Comparison of ENCODE assay signal across 1 cellular context in the genomic region with DNA sequence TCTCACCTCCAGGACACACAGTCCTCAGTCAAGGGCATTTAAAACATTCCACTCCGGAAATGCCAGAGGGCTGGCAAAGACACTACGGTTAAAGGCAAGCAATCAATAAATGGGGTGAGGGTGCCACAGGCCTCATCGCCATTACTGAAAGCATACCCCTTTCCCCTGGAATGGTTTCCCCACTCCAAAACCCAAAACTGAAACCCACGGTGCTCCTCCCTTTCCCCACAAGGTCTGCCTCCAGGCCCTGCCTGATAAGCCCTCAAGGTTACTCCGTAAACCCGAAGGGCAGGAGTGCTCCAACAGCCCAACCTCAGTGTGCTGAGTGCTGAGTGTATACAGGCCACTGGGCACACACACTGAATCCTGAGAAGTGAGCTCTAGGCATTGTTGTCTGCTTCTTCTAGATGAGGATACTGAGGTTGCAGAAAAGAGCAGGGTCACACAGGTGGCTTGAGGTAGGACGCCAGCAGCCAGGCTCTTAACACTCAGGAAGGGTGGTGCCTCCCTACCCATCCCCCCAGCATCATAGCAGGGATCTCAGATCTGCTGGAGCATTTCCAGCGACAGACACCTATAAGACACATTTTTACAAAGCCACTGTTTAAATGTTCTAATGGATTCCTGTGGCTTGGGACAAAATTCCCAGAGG.
A peak's percentile ranks its signal among the peaks of the same experiment; 100 is the strongest.
TF ChIP-seq lines count a peak whose summit lies in the region.

No MANE protein-coding gene starts in this region.

TF ChIP-seq in K562, 482 proteins besides CTCF, POLR2A, EP300 and RAD21 (continued from another document and continues in another):
- TF ChIP-seq, protein P1, sequence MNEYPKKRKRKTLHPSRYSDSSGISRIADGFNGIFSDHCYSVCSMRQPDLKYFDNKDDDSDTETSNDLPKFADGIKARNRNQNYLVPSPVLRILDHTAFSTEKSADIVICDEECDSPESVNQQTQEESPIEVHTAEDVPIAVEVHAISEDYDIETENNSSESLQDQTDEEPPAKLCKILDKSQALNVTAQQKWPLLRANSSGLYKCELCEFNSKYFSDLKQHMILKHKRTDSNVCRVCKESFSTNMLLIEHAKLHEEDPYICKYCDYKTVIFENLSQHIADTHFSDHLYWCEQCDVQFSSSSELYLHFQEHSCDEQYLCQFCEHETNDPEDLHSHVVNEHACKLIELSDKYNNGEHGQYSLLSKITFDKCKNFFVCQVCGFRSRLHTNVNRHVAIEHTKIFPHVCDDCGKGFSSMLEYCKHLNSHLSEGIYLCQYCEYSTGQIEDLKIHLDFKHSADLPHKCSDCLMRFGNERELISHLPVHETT (CRISPR knock-in tag; conservative IDR thresholded peaks at IDR 0.05 in 1 of 2, IDR thresholded peaks at IDR 0.05 in 1 of 2), result peak in 1 of 2 experiments; percentile 64; a peak in 2 of 4 replicates
- peak in 1 of 2 experiments; percentile 63; a peak in 2 of 4 replicates for TF ChIP-seq MLLT1 (IDR thresholded peaks at IDR 0.05)
- no peak for TF ChIP-seq IFI16 (CRISPR knock-in tag; IDR thresholded peaks at IDR 0.05)
- TF ChIP-seq ZNF124 (CRISPR knock-in tag; IDR thresholded peaks at IDR 0.05), result no peak
- no peak for TF ChIP-seq NCOA2 (IDR thresholded peaks at IDR 0.05; ENCODE audit: partially characterized antibody in 2 of 2)
- peak; percentile 76 for TF ChIP-seq ZEB2 (IDR thresholded peaks at IDR 0.05)
- no peak for TF ChIP-seq ARHGAP35 (IDR thresholded peaks at IDR 0.05; ENCODE audit: partially characterized antibody)
- TF ChIP-seq, protein P2, sequence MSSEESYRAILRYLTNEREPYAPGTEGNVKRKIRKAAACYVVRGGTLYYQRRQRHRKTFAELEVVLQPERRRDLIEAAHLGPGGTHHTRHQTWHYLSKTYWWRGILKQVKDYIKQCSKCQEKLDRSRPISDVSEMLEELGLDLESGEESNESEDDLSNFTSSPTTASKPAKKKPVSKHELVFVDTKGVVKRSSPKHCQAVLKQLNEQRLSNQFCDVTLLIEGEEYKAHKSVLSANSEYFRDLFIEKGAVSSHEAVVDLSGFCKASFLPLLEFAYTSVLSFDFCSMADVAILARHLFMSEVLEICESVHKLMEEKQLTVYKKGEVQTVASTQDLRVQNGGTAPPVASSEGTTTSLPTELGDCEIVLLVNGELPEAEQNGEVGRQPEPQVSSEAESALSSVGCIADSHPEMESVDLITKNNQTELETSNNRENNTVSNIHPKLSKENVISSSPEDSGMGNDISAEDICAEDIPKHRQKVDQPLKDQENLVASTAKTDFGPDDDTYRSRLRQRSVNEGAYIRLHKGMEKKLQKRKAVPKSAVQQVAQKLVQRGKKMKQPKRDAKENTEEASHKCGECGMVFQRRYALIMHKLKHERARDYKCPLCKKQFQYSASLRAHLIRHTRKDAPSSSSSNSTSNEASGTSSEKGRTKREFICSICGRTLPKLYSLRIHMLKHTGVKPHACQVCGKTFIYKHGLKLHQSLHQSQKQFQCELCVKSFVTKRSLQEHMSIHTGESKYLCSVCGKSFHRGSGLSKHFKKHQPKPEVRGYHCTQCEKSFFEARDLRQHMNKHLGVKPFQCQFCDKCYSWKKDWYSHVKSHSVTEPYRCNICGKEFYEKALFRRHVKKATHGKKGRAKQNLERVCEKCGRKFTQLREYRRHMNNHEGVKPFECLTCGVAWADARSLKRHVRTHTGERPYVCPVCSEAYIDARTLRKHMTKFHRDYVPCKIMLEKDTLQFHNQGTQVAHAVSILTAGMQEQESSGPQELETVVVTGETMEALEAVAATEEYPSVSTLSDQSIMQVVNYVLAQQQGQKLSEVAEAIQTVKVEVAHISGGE (CRISPR knock-in tag; IDR thresholded peaks at IDR 0.05), result peak in 1 of 3 experiments; percentile 10; a peak in 1 of 6 replicates
- TF ChIP-seq LCOR (CRISPR knock-in tag; IDR thresholded peaks at IDR 0.05), result peak; percentile 54; the same call in 1 of the 2 replicates
- 0 out of 2 replicates have a peak, but pooled peaks have one; percentile 17 for TF ChIP-seq GATAD2B (IDR thresholded peaks at IDR 0.05; ENCODE audit: borderline replicate concordance)
- TF ChIP-seq GTF2E2 (tag; IDR thresholded peaks at IDR 0.05), result no peak
- TF ChIP-seq SMARCA5 (IDR thresholded peaks at IDR 0.05), result peak; percentile 83
- TF ChIP-seq SRF (CRISPR knock-in tag; IDR thresholded peaks at IDR 0.05), result peak in 1 of 2 experiments; percentile 41; a peak in 1 of 4 replicates
- TF ChIP-seq PHF8 (IDR thresholded peaks at IDR 0.05; ENCODE audit: borderline replicate concordance, low read length), result no peak
- peak; percentile 78 for TF ChIP-seq HDAC2 (IDR thresholded peaks at IDR 0.05)
- TF ChIP-seq RBBP5 (IDR thresholded peaks at IDR 0.05; ENCODE audit: borderline replicate concordance, insufficient read depth, low read length, poor library complexity, severe bottlenecking), result peak; percentile 49
- TF ChIP-seq, protein P3, sequence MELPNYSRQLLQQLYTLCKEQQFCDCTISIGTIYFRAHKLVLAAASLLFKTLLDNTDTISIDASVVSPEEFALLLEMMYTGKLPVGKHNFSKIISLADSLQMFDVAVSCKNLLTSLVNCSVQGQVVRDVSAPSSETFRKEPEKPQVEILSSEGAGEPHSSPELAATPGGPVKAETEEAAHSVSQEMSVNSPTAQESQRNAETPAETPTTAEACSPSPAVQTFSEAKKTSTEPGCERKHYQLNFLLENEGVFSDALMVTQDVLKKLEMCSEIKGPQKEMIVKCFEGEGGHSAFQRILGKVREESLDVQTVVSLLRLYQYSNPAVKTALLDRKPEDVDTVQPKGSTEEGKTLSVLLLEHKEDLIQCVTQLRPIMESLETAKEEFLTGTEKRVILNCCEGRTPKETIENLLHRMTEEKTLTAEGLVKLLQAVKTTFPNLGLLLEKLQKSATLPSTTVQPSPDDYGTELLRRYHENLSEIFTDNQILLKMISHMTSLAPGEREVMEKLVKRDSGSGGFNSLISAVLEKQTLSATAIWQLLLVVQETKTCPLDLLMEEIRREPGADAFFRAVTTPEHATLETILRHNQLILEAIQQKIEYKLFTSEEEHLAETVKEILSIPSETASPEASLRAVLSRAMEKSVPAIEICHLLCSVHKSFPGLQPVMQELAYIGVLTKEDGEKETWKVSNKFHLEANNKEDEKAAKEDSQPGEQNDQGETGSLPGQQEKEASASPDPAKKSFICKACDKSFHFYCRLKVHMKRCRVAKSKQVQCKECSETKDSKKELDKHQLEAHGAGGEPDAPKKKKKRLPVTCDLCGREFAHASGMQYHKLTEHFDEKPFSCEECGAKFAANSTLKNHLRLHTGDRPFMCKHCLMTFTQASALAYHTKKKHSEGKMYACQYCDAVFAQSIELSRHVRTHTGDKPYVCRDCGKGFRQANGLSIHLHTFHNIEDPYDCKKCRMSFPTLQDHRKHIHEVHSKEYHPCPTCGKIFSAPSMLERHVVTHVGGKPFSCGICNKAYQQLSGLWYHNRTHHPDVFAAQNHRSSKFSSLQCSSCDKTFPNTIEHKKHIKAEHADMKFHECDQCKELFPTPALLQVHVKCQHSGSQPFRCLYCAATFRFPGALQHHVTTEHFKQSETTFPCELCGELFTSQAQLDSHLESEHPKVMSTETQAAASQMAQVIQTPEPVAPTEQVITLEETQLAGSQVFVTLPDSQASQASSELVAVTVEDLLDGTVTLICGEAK (IDR thresholded peaks at IDR 0.05), result peak; percentile 19; the same call in 1 of the 2 replicates
- TF ChIP-seq, protein P3 (CRISPR knock-in tag; IDR thresholded peaks at IDR 0.05), result no peak
- no peak for TF ChIP-seq ZNF274 (IDR thresholded peaks at IDR 0.05; ENCODE audit: borderline replicate concordance, low read depth, low read length)
- TF ChIP-seq JUNB (CRISPR knock-in tag; conservative IDR thresholded peaks at IDR 0.05), result no peak
- no peak for TF ChIP-seq NELFE (IDR thresholded peaks at IDR 0.05; ENCODE audit: insufficient read depth, insufficient read length)
- TF ChIP-seq RHOXF2B (CRISPR knock-in tag; conservative IDR thresholded peaks at IDR 0.05), result no peak
- TF ChIP-seq PHF20 (IDR thresholded peaks at IDR 0.05; ENCODE audit: partially characterized antibody), result no peak
- TF ChIP-seq ZKSCAN1 (IDR thresholded peaks at IDR 0.05; ENCODE audit: low read depth, low read length), result 0 out of 2 replicates have a peak, but pooled peaks have one; percentile 45
- no peak for TF ChIP-seq MCM5 (IDR thresholded peaks at IDR 0.05; ENCODE audit: low read depth)
- no peak for TF ChIP-seq NCOA4 (IDR thresholded peaks at IDR 0.05; ENCODE audit: partially characterized antibody)
- no peak for TF ChIP-seq HDAC3 (IDR thresholded peaks at IDR 0.05; ENCODE audit: borderline replicate concordance, partially characterized antibody)
- no peak for TF ChIP-seq SAP30 (IDR thresholded peaks at IDR 0.05; ENCODE audit: borderline replicate concordance, insufficient read depth, low read depth, low read length, poor library complexity, severe bottlenecking)
- TF ChIP-seq CHD2 (IDR thresholded peaks at IDR 0.05; ENCODE audit: low read depth, low read length), result peak; percentile 30; the same call in 1 of the 2 replicates
- no peak for TF ChIP-seq BRCA1 (IDR thresholded peaks at IDR 0.05)
- TF ChIP-seq BRCA1 (CRISPR knock-in tag; IDR thresholded peaks at IDR 0.05), result no peak
- no peak for TF ChIP-seq SREBF2 (CRISPR knock-in tag; IDR thresholded peaks at IDR 0.05)
- TF ChIP-seq NFATC3 (IDR thresholded peaks at IDR 0.05), result no peak
- TF ChIP-seq MXI1 (IDR thresholded peaks at IDR 0.05; ENCODE audit: low read depth, low read length), result no peak
- no peak for TF ChIP-seq ZNF140 (CRISPR knock-in tag; IDR thresholded peaks at IDR 0.05)
- no peak for TF ChIP-seq FIP1L1 (IDR thresholded peaks at IDR 0.05; ENCODE audit: low read depth, low read length, poor library complexity, severe bottlenecking)
- TF ChIP-seq, protein P4, sequence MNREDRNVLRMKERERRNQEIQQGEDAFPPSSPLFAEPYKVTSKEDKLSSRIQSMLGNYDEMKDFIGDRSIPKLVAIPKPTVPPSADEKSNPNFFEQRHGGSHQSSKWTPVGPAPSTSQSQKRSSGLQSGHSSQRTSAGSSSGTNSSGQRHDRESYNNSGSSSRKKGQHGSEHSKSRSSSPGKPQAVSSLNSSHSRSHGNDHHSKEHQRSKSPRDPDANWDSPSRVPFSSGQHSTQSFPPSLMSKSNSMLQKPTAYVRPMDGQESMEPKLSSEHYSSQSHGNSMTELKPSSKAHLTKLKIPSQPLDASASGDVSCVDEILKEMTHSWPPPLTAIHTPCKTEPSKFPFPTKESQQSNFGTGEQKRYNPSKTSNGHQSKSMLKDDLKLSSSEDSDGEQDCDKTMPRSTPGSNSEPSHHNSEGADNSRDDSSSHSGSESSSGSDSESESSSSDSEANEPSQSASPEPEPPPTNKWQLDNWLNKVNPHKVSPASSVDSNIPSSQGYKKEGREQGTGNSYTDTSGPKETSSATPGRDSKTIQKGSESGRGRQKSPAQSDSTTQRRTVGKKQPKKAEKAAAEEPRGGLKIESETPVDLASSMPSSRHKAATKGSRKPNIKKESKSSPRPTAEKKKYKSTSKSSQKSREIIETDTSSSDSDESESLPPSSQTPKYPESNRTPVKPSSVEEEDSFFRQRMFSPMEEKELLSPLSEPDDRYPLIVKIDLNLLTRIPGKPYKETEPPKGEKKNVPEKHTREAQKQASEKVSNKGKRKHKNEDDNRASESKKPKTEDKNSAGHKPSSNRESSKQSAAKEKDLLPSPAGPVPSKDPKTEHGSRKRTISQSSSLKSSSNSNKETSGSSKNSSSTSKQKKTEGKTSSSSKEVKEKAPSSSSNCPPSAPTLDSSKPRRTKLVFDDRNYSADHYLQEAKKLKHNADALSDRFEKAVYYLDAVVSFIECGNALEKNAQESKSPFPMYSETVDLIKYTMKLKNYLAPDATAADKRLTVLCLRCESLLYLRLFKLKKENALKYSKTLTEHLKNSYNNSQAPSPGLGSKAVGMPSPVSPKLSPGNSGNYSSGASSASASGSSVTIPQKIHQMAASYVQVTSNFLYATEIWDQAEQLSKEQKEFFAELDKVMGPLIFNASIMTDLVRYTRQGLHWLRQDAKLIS (CRISPR knock-in tag; IDR thresholded peaks at IDR 0.05), result no peak
